In the genomic region with DNA sequence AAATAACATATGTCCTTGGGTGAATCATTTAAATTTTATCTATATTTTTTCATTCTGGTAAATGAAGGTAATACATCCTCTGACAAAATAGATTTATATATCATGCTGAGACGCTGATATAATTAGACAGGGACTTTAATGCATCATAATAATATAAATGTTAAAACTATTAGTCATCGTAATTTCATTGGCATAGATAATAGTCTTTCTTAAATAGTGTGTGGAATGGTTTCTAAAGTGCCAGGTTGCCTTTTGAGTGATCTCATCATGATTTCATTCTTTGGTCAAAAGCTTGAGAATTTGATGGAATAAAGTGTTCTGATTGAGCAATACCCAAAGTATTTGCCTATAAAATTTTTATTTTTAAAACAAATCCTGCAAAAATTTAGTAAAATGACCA, we compare ENCODE assay signal across 18 cellular contexts.
DNase-seq lines count a peak whose midpoint lies in the region; ATAC-seq and TF ChIP-seq lines count a peak whose summit lies in the region.
"Had no signal": no experiment of that assay in that cellular context is flagged by ENCODE, and none has a peak within 500 bp of the region (broad histone marks: within the 10 kb centered on the region; RNA-seq: fewer than 3 reads in every experiment).

No MANE protein-coding gene starts in this region.

- no peak for TF ChIP-seq CTCF in RWPE2 (IDR thresholded peaks at IDR 0.05; ENCODE audit: poor library complexity, severe bottlenecking)

- H3K4me3 ChIP-seq in RWPE2 (ENCODE audit: severe bottlenecking) (no peak overlapping the region), skeletal muscle cell (ENCODE audit: low read depth, low read length) (no peak overlapping the region)
- H3K4me3 ChIP-seq: pancreas, spleen, vagina had no signal

- no peaks in the 10 kb centered on the region for H3K27me3 ChIP-seq in RWPE2 (ENCODE audit: insufficient read depth, poor library complexity, severe bottlenecking)
- H3K27me3 ChIP-seq: pancreas, spleen, vagina had no signal

- peaks cover 41% of the 10 kb centered on the region for H3K4me1 ChIP-seq in RWPE2 (ENCODE audit: insufficient read depth, poor library complexity, severe bottlenecking)
- H3K4me1 ChIP-seq: pancreas, spleen, vagina had no signal

- H3K9me3 ChIP-seq in RWPE2 (ENCODE audit: severe bottlenecking): no peaks in the 10 kb centered on the region
- H3K9me3 ChIP-seq: pancreas, spleen, vagina had no signal

- no peaks in the 10 kb centered on the region for H3K36me3 ChIP-seq in RWPE2 (ENCODE audit: low read depth)
- H3K36me3 ChIP-seq: pancreas, spleen, vagina had no signal

- peak overlapping the region; percentile 80 for H3K27ac ChIP-seq in RWPE2 (ENCODE audit: poor library complexity, severe bottlenecking)
- H3K27ac ChIP-seq: pancreas, spleen, vagina had no signal

- ATAC-seq in RWPE2 (ENCODE audit: low read depth) (peak; percentile 87), GM21717 (IDR thresholded peaks at IDR 0.05; ENCODE audit: unreplicated experiment) (no peak), GM21515 (IDR thresholded peaks at IDR 0.05; ENCODE audit: unreplicated experiment) (no peak)
- ATAC-seq: activated CD4-positive, alpha-beta T cell treated with anti-CD3 and anti-CD28 coated beads for 36 hours; activated naive CD4-positive, alpha-beta T cell treated with anti-CD3 and anti-CD28 coated beads, Interleukin-2, amount 50 U/mL, for 72 hours; pancreas had no signal

- DNase-seq in EH (ENCODE audit: low read depth): peak; percentile 72
- no peak for DNase-seq in RWPE2 (ENCODE audit: low spot score)
- DNase-seq in fibroblast of gingiva (ENCODE audit: low read depth): peak; percentile 87
- peak; percentile 63 for DNase-seq in skeletal muscle cell (ENCODE audit: low read depth)
- no peak for DNase-seq in NK-92 (lab: John Stamatoyannopoulos, UW; ENCODE audit: unreplicated experiment)
- DNase-seq in activated naive CD4-positive, alpha-beta T cell treated with Interleukin-2 at 50 U/mL for 16 hours: no peak
- DNase-seq: activated CD4-positive, alpha-beta T cell treated with anti-CD3 and anti-CD28 coated beads for 36 hours; C1 segment of cervical spinal cord; central memory CD4-positive, alpha-beta T cell; DMS153; NCI-H1436; pancreas; SHP77; spleen had no signal

Comparison
In these comparisons a context has a peak if more than half of its experiments do, and no peak if none do; other contexts are left out.
1. DNase-seq: peak in EH (single experiment), fibroblast of gingiva (single experiment) and skeletal muscle cell (single experiment); none in RWPE2 (single experiment), NK-92 (single experiment) and activated naive CD4-positive, alpha-beta T cell treated with Interleukin-2 at 50 U/mL for 16 hours (single experiment).